1 cellular context compared by ENCODE assay signal in the genomic region with DNA sequence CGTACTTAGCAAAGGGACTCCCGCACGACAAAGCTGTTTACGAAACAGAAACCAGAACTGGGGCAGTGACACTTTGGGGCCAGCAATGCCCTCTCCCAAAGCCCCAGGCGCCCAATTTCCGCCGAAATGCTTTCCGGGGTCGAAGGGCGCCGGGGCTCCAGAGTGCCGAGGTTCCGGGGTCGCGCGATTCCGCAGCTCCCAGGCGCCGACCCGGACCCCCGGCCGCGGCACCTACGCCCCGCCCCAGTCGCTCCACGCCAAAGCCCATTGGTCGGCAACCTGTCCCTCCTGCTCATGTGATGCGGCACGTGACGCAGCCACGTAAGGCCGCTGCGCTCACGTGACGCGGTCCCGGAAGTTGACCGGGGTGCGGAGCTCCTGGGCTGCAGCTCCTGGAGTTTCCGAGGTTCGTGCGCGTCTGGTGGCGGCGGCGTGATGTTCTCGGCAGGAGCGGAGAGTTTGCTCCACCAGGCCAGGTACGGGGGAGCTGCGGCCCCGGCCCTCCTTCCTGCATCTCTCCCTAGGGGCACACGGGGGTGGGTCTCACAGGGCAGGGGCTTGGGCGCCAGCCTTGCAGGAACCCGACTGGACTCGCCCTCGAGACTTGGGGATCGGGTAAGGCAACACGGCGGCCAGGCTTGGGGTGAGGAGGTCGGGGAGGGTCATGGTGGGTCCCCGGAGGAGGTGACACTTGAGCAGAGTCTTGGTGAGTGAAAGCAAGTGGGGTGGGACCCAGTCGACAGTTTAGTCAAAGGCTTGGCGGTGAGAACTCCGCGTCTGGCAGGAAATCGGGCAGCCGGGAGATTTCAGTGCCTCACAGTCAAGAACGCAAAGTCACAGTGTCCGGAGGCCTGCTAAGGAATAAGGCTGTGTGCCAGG.
A peak's percentile ranks its signal among the peaks of the same experiment; 100 is the strongest.
TF ChIP-seq lines count a peak whose summit lies in the region.

A gene with protein sequence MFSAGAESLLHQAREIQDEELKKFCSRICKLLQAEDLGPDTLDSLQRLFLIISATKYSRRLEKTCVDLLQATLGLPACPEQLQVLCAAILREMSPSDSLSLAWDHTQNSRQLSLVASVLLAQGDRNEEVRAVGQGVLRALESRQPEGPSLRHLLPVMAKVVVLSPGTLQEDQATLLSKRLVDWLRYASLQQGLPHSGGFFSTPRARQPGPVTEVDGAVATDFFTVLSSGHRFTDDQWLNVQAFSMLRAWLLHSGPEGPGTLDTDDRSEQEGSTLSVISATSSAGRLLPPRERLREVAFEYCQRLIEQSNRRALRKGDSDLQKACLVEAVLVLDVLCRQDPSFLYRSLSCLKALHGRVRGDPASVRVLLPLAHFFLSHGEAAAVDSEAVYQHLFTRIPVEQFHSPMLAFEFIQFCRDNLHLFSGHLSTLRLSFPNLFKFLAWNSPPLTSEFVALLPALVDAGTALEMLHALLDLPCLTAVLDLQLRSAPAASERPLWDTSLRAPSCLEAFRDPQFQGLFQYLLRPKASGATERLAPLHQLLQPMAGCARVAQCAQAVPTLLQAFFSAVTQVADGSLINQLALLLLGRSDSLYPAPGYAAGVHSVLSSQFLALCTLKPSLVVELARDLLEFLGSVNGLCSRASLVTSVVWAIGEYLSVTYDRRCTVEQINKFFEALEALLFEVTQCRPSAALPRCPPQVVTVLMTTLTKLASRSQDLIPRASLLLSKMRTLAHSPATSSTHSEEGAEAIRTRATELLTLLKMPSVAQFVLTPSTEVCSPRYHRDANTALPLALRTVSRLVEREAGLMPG (plus strand): TSS at position 343 of the 879 bp plus-strand sequence. CDS start 93 bp downstream, at position 436.

TF ChIP-seq in WTC11, 78 proteins besides CTCF, POLR2A, EP300 and RAD21 (continued from another document):
- TF ChIP-seq, protein P1, sequence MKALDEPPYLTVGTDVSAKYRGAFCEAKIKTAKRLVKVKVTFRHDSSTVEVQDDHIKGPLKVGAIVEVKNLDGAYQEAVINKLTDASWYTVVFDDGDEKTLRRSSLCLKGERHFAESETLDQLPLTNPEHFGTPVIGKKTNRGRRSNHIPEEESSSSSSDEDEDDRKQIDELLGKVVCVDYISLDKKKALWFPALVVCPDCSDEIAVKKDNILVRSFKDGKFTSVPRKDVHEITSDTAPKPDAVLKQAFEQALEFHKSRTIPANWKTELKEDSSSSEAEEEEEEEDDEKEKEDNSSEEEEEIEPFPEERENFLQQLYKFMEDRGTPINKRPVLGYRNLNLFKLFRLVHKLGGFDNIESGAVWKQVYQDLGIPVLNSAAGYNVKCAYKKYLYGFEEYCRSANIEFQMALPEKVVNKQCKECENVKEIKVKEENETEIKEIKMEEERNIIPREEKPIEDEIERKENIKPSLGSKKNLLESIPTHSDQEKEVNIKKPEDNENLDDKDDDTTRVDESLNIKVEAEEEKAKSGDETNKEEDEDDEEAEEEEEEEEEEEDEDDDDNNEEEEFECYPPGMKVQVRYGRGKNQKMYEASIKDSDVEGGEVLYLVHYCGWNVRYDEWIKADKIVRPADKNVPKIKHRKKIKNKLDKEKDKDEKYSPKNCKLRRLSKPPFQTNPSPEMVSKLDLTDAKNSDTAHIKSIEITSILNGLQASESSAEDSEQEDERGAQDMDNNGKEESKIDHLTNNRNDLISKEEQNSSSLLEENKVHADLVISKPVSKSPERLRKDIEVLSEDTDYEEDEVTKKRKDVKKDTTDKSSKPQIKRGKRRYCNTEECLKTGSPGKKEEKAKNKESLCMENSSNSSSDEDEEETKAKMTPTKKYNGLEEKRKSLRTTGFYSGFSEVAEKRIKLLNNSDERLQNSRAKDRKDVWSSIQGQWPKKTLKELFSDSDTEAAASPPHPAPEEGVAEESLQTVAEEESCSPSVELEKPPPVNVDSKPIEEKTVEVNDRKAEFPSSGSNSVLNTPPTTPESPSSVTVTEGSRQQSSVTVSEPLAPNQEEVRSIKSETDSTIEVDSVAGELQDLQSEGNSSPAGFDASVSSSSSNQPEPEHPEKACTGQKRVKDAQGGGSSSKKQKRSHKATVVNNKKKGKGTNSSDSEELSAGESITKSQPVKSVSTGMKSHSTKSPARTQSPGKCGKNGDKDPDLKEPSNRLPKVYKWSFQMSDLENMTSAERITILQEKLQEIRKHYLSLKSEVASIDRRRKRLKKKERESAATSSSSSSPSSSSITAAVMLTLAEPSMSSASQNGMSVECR (CRISPR knock-in tag; IDR thresholded peaks at IDR 0.05; ENCODE audit: borderline replicate concordance): peak; percentile 83; the same call in 1 of the 2 replicates
- TF ChIP-seq RELA (CRISPR knock-in tag; IDR thresholded peaks at IDR 0.05; ENCODE audit: borderline replicate concordance): 0 out of 2 replicates have a peak, but pooled peaks have one; percentile 29
- TF ChIP-seq, protein P2, sequence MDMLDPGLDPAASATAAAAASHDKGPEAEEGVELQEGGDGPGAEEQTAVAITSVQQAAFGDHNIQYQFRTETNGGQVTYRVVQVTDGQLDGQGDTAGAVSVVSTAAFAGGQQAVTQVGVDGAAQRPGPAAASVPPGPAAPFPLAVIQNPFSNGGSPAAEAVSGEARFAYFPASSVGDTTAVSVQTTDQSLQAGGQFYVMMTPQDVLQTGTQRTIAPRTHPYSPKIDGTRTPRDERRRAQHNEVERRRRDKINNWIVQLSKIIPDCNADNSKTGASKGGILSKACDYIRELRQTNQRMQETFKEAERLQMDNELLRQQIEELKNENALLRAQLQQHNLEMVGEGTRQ (CRISPR knock-in tag; IDR thresholded peaks at IDR 0.05): peak; percentile 100
- peak; percentile 30; the same call in 1 of the 2 replicates for TF ChIP-seq MYBL2 (CRISPR knock-in tag; IDR thresholded peaks at IDR 0.05)
- TF ChIP-seq NR2C2 (CRISPR knock-in tag; IDR thresholded peaks at IDR 0.05): peak; percentile 84; the same call in 1 of the 2 replicates
- TF ChIP-seq HMGA2 (CRISPR knock-in tag; IDR thresholded peaks at IDR 0.05): no peak
- TF ChIP-seq FOXK1 (CRISPR knock-in tag; IDR thresholded peaks at IDR 0.05): peak; percentile 95
- no peak for TF ChIP-seq CBFB (CRISPR knock-in tag; IDR thresholded peaks at IDR 0.05; ENCODE audit: low read depth)
- TF ChIP-seq, protein P3, sequence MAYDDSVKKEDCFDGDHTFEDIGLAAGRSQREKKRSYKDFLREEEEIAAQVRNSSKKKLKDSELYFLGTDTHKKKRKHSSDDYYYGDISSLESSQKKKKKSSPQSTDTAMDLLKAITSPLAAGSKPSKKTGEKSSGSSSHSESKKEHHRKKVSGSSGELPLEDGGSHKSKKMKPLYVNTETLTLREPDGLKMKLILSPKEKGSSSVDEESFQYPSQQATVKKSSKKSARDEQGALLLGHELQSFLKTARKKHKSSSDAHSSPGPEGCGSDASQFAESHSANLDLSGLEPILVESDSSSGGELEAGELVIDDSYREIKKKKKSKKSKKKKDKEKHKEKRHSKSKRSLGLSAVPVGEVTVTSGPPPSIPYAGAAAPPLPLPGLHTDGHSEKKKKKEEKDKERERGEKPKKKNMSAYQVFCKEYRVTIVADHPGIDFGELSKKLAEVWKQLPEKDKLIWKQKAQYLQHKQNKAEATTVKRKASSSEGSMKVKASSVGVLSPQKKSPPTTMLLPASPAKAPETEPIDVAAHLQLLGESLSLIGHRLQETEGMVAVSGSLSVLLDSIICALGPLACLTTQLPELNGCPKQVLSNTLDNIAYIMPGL (CRISPR knock-in tag; IDR thresholded peaks at IDR 0.05): peak; percentile 59; the same call in 1 of the 2 replicates
- TF ChIP-seq MXD4 (CRISPR knock-in tag; IDR thresholded peaks at IDR 0.05; ENCODE audit: borderline replicate concordance): no peak
- no peak for TF ChIP-seq FOXP1 (CRISPR knock-in tag; IDR thresholded peaks at IDR 0.05; ENCODE audit: borderline replicate concordance)
- no peak for TF ChIP-seq ELF4 (CRISPR knock-in tag; IDR thresholded peaks at IDR 0.05; ENCODE audit: low read depth)
- TF ChIP-seq, protein P4, sequence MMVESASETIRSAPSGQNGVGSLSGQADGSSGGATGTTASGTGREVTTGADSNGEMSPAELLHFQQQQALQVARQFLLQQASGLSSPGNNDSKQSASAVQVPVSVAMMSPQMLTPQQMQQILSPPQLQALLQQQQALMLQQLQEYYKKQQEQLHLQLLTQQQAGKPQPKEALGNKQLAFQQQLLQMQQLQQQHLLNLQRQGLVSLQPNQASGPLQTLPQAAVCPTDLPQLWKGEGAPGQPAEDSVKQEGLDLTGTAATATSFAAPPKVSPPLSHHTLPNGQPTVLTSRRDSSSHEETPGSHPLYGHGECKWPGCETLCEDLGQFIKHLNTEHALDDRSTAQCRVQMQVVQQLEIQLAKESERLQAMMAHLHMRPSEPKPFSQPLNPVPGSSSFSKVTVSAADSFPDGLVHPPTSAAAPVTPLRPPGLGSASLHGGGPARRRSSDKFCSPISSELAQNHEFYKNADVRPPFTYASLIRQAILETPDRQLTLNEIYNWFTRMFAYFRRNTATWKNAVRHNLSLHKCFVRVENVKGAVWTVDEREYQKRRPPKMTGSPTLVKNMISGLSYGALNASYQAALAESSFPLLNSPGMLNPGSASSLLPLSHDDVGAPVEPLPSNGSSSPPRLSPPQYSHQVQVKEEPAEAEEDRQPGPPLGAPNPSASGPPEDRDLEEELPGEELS (CRISPR knock-in tag; IDR thresholded peaks at IDR 0.05): 0 out of 2 replicates have a peak, but pooled peaks have one; percentile 34
- TF ChIP-seq, protein P5, sequence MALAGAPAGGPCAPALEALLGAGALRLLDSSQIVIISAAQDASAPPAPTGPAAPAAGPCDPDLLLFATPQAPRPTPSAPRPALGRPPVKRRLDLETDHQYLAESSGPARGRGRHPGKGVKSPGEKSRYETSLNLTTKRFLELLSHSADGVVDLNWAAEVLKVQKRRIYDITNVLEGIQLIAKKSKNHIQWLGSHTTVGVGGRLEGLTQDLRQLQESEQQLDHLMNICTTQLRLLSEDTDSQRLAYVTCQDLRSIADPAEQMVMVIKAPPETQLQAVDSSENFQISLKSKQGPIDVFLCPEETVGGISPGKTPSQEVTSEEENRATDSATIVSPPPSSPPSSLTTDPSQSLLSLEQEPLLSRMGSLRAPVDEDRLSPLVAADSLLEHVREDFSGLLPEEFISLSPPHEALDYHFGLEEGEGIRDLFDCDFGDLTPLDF (CRISPR knock-in tag; IDR thresholded peaks at IDR 0.05): no peak
- TF ChIP-seq, protein P6, sequence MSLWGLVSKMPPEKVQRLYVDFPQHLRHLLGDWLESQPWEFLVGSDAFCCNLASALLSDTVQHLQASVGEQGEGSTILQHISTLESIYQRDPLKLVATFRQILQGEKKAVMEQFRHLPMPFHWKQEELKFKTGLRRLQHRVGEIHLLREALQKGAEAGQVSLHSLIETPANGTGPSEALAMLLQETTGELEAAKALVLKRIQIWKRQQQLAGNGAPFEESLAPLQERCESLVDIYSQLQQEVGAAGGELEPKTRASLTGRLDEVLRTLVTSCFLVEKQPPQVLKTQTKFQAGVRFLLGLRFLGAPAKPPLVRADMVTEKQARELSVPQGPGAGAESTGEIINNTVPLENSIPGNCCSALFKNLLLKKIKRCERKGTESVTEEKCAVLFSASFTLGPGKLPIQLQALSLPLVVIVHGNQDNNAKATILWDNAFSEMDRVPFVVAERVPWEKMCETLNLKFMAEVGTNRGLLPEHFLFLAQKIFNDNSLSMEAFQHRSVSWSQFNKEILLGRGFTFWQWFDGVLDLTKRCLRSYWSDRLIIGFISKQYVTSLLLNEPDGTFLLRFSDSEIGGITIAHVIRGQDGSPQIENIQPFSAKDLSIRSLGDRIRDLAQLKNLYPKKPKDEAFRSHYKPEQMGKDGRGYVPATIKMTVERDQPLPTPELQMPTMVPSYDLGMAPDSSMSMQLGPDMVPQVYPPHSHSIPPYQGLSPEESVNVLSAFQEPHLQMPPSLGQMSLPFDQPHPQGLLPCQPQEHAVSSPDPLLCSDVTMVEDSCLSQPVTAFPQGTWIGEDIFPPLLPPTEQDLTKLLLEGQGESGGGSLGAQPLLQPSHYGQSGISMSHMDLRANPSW (CRISPR knock-in tag; conservative IDR thresholded peaks at IDR 0.05; ENCODE audit: low read depth): no peak
- TF ChIP-seq, protein P7, sequence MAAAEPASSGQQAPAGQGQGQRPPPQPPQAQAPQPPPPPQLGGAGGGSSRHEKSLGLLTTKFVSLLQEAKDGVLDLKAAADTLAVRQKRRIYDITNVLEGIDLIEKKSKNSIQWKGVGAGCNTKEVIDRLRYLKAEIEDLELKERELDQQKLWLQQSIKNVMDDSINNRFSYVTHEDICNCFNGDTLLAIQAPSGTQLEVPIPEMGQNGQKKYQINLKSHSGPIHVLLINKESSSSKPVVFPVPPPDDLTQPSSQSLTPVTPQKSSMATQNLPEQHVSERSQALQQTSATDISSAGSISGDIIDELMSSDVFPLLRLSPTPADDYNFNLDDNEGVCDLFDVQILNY (CRISPR knock-in tag; IDR thresholded peaks at IDR 0.05): 0 out of 2 replicates have a peak, but pooled peaks have one; percentile 66
- TF ChIP-seq SP1 (CRISPR knock-in tag; conservative IDR thresholded peaks at IDR 0.05): peak; percentile 78
- peak; percentile 84; the same call in 1 of the 2 replicates for TF ChIP-seq CREM (CRISPR knock-in tag; IDR thresholded peaks at IDR 0.05)
- TF ChIP-seq, protein P8, sequence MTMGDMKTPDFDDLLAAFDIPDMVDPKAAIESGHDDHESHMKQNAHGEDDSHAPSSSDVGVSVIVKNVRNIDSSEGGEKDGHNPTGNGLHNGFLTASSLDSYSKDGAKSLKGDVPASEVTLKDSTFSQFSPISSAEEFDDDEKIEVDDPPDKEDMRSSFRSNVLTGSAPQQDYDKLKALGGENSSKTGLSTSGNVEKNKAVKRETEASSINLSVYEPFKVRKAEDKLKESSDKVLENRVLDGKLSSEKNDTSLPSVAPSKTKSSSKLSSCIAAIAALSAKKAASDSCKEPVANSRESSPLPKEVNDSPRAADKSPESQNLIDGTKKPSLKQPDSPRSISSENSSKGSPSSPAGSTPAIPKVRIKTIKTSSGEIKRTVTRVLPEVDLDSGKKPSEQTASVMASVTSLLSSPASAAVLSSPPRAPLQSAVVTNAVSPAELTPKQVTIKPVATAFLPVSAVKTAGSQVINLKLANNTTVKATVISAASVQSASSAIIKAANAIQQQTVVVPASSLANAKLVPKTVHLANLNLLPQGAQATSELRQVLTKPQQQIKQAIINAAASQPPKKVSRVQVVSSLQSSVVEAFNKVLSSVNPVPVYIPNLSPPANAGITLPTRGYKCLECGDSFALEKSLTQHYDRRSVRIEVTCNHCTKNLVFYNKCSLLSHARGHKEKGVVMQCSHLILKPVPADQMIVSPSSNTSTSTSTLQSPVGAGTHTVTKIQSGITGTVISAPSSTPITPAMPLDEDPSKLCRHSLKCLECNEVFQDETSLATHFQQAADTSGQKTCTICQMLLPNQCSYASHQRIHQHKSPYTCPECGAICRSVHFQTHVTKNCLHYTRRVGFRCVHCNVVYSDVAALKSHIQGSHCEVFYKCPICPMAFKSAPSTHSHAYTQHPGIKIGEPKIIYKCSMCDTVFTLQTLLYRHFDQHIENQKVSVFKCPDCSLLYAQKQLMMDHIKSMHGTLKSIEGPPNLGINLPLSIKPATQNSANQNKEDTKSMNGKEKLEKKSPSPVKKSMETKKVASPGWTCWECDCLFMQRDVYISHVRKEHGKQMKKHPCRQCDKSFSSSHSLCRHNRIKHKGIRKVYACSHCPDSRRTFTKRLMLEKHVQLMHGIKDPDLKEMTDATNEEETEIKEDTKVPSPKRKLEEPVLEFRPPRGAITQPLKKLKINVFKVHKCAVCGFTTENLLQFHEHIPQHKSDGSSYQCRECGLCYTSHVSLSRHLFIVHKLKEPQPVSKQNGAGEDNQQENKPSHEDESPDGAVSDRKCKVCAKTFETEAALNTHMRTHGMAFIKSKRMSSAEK (CRISPR knock-in tag; IDR thresholded peaks at IDR 0.05; ENCODE audit: borderline replicate concordance): no peak
